In the genomic region with DNA sequence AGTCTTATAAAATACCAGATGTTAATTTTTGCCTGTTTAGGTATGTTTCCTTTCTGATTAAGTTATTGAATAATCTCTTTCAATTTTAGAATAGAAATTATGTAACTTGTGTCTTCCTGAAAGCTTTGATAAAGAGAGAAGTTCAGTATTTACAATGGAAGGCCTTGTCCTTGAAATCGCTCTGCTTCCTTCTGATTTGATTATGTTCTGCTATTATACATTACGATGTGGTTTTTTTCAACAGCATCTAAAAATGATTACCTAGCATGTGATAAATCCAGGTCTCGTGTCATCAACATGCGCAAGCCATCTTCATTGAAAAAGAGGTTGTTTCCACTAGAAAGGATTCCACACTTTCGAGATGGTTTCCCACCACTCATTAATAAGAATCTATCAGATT, we compare ENCODE assay signal across 28 cellular contexts.
DNase-seq lines count a peak whose midpoint lies in the region; ATAC-seq, FAIRE-seq and TF ChIP-seq lines count a peak whose summit lies in the region.
"Had no signal": no experiment of that assay in that cellular context is flagged by ENCODE, and none has a peak within 500 bp of the region (broad histone marks: within the 10 kb centered on the region; RNA-seq: fewer than 3 reads in every experiment).

No MANE protein-coding gene starts in this region.

- TF ChIP-seq EP300 in HepG2 (IDR thresholded peaks at IDR 0.05; ENCODE audit: low read depth in 2 of 2, low read length in 2 of 2) (no peak), HepG2 (CRISPR knock-in tag; IDR thresholded peaks at IDR 0.05; ENCODE audit: borderline replicate concordance) (no peak)

- no peaks in the 10 kb centered on the region for H3K4me1 ChIP-seq in right lobe of liver
- no peaks in the 10 kb centered on the region for H3K4me1 ChIP-seq in HepG2 (ENCODE audit: insufficient read depth, low read length)
- no peaks in the 10 kb centered on the region for H3K4me1 ChIP-seq in spleen
- H3K4me1 ChIP-seq: BE2C, BLaER1 had no signal

- H3K9me3 Mint-ChIP-seq in activated T-cell treated with anti-CD3 and anti-CD28 coated beads, Interleukin-2, amount 50 U/mL, for 4 hours: no peaks in the 10 kb centered on the region
- H3K9me3 Mint-ChIP-seq: CD4-positive, CD25-positive, alpha-beta regulatory T cell; CD8-positive, alpha-beta memory T cell had no signal

- ATAC-seq in right lobe of liver (peak; percentile 37 to 59 (median 50)), HepG2 (no peak), GM21786 (IDR thresholded peaks at IDR 0.05; ENCODE audit: unreplicated experiment) (no peak)
- ATAC-seq in activated T-cell treated with anti-CD3 and anti-CD28 coated beads, Interleukin-2, amount 50 U/mL, for 4 hours: no peak
- ATAC-seq: GM12878 had no signal

- POLR2A ChIA-PET in HepG2 (lab: Yijun Ruan, JAX): no interaction called here

- H3K27ac ChIP-seq in right lobe of liver: no peak overlapping the region
- H3K27ac ChIP-seq in HepG2 (ENCODE audit: extremely low read length, insufficient read depth, low read length): no peak overlapping the region
- H3K27ac ChIP-seq in dorsolateral prefrontal cortex: peak overlapping the region in 44 of 59 donors; percentile 11 to 100 (median 98)
- H3K27ac ChIP-seq in spleen: peak overlapping the region in 7 of 8 donors; percentile 31 to 65 (median 37)
- H3K27ac ChIP-seq: BLaER1 had no signal

- no peaks in the 10 kb centered on the region for H3K36me3 Mint-ChIP-seq in activated T-cell treated with anti-CD3 and anti-CD28 coated beads, Interleukin-2, amount 50 U/mL, for 4 hours (ENCODE audit: insufficient read depth)
- H3K36me3 Mint-ChIP-seq: CD14-positive monocyte; CD4-positive, alpha-beta memory T cell; CD4-positive, CD25-positive, alpha-beta regulatory T cell; CD8-positive, alpha-beta memory T cell had no signal

- 75% methylated on average over 5 of the region's 5 CpGs for WGBS in right lobe of liver (ENCODE audit: insufficient coverage, low coverage, low lambda C conversion rate, missing lambda C conversion rate)
- 82% methylated on average over 5 of the region's 5 CpGs for WGBS in HepG2 (ENCODE audit: low lambda C conversion rate)
- 59 to 81% (median 75%) methylated on average over 5 of the region's 5 CpGs for WGBS in spleen, 5 donors

- TF ChIP-seq RAD21 in HepG2 (CRISPR knock-in tag; IDR thresholded peaks at IDR 0.05): no peak

- H3K27me3 Mint-ChIP-seq in activated T-cell treated with anti-CD3 and anti-CD28 coated beads, Interleukin-2, amount 50 U/mL, for 4 hours (ENCODE audit: low read depth): peaks cover 23% of the 10 kb centered on the region

- no peaks in the 10 kb centered on the region for H3K4me1 Mint-ChIP-seq in activated T-cell treated with anti-CD3 and anti-CD28 coated beads, Interleukin-2, amount 50 U/mL, for 4 hours (ENCODE audit: low read depth)
- H3K4me1 Mint-ChIP-seq: CD14-positive monocyte; CD4-positive, alpha-beta memory T cell; CD4-positive, CD25-positive, alpha-beta regulatory T cell; CD8-positive, alpha-beta memory T cell had no signal

- no peak for FAIRE-seq in HepG2 (lab: Jason Lieb, UNC)
- FAIRE-seq: GM12878, GM12892, GM18507, GM19239 had no signal

- H3K9me3 ChIP-seq in right lobe of liver (no peaks in the 10 kb centered on the region), HepG2 (ENCODE audit: low read length) (no peaks in the 10 kb centered on the region), spleen (no peaks in the 10 kb centered on the region)
- H3K9me3 ChIP-seq: BE2C, BLaER1 had no signal

- no peak for TF ChIP-seq POLR2A in right lobe of liver (IDR thresholded peaks at IDR 0.05)
- TF ChIP-seq POLR2A in HepG2 (IDR thresholded peaks at IDR 0.05; ENCODE audit: insufficient read depth in 1 of 2, low read depth in 2 of 2, low read length in 2 of 2): no peak
- TF ChIP-seq POLR2A in spleen (IDR thresholded peaks at IDR 0.05): no peak

- no peaks in the 10 kb centered on the region for H3K36me3 ChIP-seq in right lobe of liver
- H3K36me3 ChIP-seq in HepG2 (replicated peaks in 1 of 2; ENCODE audit: control insufficient read depth in 1 of 2, insufficient read depth in 2 of 2, low read length in 2 of 2): peaks cover 0 to 36% of the 10 kb centered on the region in 2 experiments; a peak in 3 of 5 replicates
- H3K36me3 ChIP-seq in spleen: no peaks in the 10 kb centered on the region
- H3K36me3 ChIP-seq: BLaER1 had no signal

- intact Hi-C loops in right lobe of liver (cut with DNase I): no loop called here
- intact Hi-C loops in HepG2 (cut with micrococcal nuclease; ENCODE audit: unreplicated experiment): no loop called here
- intact Hi-C loops in dorsolateral prefrontal cortex (cut with DNase I): loop anchor here in 1 of 2 donors (2.0 kb wide), 1 partner anchor 28 kb away; no protein-coding TSS in a partner anchor
- intact Hi-C loops in spleen (cut with DNase I; ENCODE audit: low total_unique reads): no loop called here

- H3K27me3 ChIP-seq in right lobe of liver (no peaks in the 10 kb centered on the region), HepG2 (ENCODE audit: control insufficient read depth in 1 of 2, insufficient read depth in 2 of 2, low read length in 2 of 2) (no peaks in the 10 kb centered on the region), dorsolateral prefrontal cortex (no peaks in the 10 kb centered on the region), spleen (replicated peaks in 1 of 7) (peaks cover 0 to 8% (median 0%) of the 10 kb centered on the region in 7 donors)
- H3K27me3 ChIP-seq: BE2C, BLaER1 had no signal

- DNase-seq in right lobe of liver: no peak
- no peak for DNase-seq in HepG2 (ENCODE audit: low spot score)
- DNase-seq in dorsolateral prefrontal cortex: no peak
- no peak for DNase-seq in spleen
- DNase-seq in NCI-H2196 (lab: John Stamatoyannopoulos, UW; ENCODE audit: unreplicated experiment): no peak
- no peak for DNase-seq in activated T-cell treated with anti-CD3 and anti-CD28 coated beads, Interleukin-2, amount 50 U/mL, for 4 hours
- DNase-seq: 8988T; ACHN; BE2C; C1 segment of cervical spinal cord; CD4-positive, alpha-beta memory T cell; CD4-positive, CD25-positive, alpha-beta regulatory T cell; CD8-positive, alpha-beta memory T cell; COR-L47; DMS 273 treated with DMSO at 0.1 percent for 48 hours; DMS153; DMS53; DMS79; DND-41; EL; GDM1 had no signal

- in situ Hi-C loops in HepG2 (cut with HindIII; ENCODE audit: extremely low pct_ligation_motif_present, low pct_unique_long_range_greater_than_20kb): no loop called here

- no peak overlapping the region for H3K9ac ChIP-seq in HepG2 (ENCODE audit: insufficient read depth, low read depth, low read length)
- H3K9ac ChIP-seq: BLaER1 had no signal

- H3K4me3 ChIP-seq in right lobe of liver (no peak overlapping the region), HepG2 (replicated peaks in 1 of 3; ENCODE audit: insufficient read depth in 1 of 3, low read depth in 2 of 3, low read length in 3 of 3) (no peak overlapping the region), dorsolateral prefrontal cortex (no peak overlapping the region), spleen (no peak overlapping the region)
- H3K4me3 ChIP-seq: BLaER1, GM12878 had no signal

- BruUV-seq in HepG2 (replicated peaks; lab: Mats Ljungman, UMichigan): no TSS peak

- CTCF ChIA-PET in HepG2 (lab: Yijun Ruan, JAX; ENCODE audit: low intra/inter-chr PET ratio, low total read pairs): no interaction called here

- H3K4me3 Mint-ChIP-seq in activated T-cell treated with anti-CD3 and anti-CD28 coated beads, Interleukin-2, amount 50 U/mL, for 4 hours: no peak overlapping the region
- H3K4me3 Mint-ChIP-seq: CD14-positive monocyte; CD4-positive, alpha-beta memory T cell; CD4-positive, CD25-positive, alpha-beta regulatory T cell; CD8-positive, alpha-beta memory T cell had no signal

- H2AFZ ChIP-seq in HepG2 (ENCODE audit: low read length): no peak overlapping the region

- H3K4me2 ChIP-seq in HepG2 (ENCODE audit: low read depth, low read length): no peak overlapping the region
- H3K4me2 ChIP-seq: BLaER1 had no signal

- no peak for TF ChIP-seq CTCF in right lobe of liver (IDR thresholded peaks at IDR 0.05)
- TF ChIP-seq CTCF in HepG2 (CRISPR knock-in tag; IDR thresholded peaks at IDR 0.05): no peak
- TF ChIP-seq CTCF in dorsolateral prefrontal cortex (IDR thresholded peaks at IDR 0.05 in 54 of 56, conservative IDR thresholded peaks at IDR 0.05 in 2 of 56; ENCODE audit: low read depth in 1 of 56, partially characterized antibody in 56 of 56): no peak
- no peak for TF ChIP-seq CTCF in spleen (IDR thresholded peaks at IDR 0.05 in 8 of 11, conservative IDR thresholded peaks at IDR 0.05 in 3 of 11)

- no peaks in the 10 kb centered on the region for H4K20me1 ChIP-seq in HepG2 (ENCODE audit: insufficient read depth, low read length)
- H4K20me1 ChIP-seq: BLaER1 had no signal

- no peaks in the 10 kb centered on the region for H3K79me2 ChIP-seq in HepG2 (ENCODE audit: insufficient read depth, low read length)

TF ChIP-seq in HepG2, 621 proteins besides CTCF, POLR2A, EP300 and RAD21 (continues in another document):
- no peak for TF ChIP-seq MZF1 (CRISPR knock-in tag; IDR thresholded peaks at IDR 0.05; ENCODE audit: borderline replicate concordance)
- no peak for TF ChIP-seq NR3C1 (CRISPR knock-in tag; IDR thresholded peaks at IDR 0.05)
- TF ChIP-seq, protein P1, sequence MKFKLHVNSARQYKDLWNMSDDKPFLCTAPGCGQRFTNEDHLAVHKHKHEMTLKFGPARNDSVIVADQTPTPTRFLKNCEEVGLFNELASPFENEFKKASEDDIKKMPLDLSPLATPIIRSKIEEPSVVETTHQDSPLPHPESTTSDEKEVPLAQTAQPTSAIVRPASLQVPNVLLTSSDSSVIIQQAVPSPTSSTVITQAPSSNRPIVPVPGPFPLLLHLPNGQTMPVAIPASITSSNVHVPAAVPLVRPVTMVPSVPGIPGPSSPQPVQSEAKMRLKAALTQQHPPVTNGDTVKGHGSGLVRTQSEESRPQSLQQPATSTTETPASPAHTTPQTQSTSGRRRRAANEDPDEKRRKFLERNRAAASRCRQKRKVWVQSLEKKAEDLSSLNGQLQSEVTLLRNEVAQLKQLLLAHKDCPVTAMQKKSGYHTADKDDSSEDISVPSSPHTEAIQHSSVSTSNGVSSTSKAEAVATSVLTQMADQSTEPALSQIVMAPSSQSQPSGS (CRISPR knock-in tag; IDR thresholded peaks at IDR 0.05): no peak
- no peak for TF ChIP-seq ZNF761 (CRISPR knock-in tag; conservative IDR thresholded peaks at IDR 0.05)
- TF ChIP-seq ZNF484 (CRISPR knock-in tag; IDR thresholded peaks at IDR 0.05; ENCODE audit: borderline replicate concordance, low read depth): no peak
- TF ChIP-seq, protein P2, sequence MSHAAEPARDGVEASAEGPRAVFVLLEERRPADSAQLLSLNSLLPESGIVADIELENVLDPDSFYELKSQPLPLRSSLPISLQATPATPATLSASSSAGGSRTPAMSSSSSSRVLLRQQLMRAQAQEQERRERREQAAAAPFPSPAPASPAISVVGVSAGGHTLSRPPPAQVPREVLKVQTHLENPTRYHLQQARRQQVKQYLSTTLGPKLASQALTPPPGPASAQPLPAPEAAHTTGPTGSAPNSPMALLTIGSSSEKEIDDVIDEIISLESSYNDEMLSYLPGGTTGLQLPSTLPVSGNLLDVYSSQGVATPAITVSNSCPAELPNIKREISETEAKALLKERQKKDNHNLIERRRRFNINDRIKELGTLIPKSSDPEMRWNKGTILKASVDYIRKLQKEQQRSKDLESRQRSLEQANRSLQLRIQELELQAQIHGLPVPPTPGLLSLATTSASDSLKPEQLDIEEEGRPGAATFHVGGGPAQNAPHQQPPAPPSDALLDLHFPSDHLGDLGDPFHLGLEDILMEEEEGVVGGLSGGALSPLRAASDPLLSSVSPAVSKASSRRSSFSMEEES (CRISPR knock-in tag; IDR thresholded peaks at IDR 0.05): no peak

Comparison
In these comparisons a context has a peak if more than half of its experiments do, and no peak if none do; other contexts are left out.
1. ATAC-seq: peak in right lobe of liver (4 of 4); none in HepG2 (single experiment), GM21786 (single experiment) and activated T-cell treated with anti-CD3 and anti-CD28 coated beads, Interleukin-2, amount 50 U/mL, for 4 hours (0 of 2).
2. H3K27ac ChIP-seq: peak in dorsolateral prefrontal cortex (44 of 59) and spleen (7 of 8); none in right lobe of liver (0 of 3) and HepG2 (single experiment).